ENCODE assay signal across 8 cellular contexts in the genomic region with DNA sequence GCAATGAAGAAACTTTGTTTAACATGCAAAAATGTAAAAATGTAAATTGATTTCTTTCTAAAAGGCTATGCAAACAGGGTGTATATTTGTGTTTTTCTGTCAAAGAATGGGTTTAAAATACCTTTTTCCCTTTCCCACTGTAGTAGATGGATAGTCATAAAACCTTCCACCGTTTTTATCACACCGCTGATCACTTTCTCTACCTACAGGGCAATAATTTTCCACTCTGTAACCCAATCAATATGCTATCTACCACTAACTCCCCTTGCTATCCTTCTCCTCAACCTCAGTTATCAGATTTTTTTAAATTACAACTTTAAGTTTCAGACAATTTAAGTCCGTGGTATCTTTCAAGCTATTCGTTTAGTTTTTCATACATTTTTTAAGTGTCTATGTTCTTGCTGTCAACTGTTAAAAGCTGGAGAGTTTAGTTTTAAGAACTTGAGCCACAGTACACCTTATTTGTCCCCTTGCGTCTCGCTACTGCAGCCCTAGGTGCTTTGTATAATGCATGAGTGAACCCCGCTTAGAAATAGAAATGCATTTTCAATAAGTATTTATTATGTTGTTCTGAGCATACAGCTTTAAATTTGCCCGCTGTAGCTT.
DNase-seq lines count a peak whose midpoint lies in the region; ATAC-seq lines count a peak whose summit lies in the region.

No MANE protein-coding gene starts in this region.

- intact Hi-C loops in activated CD4-positive, alpha-beta T cell treated with anti-CD3 and anti-CD28 coated beads for 36 hours (cut with DNase I, micrococcal nuclease): loop anchor here (2.0 to 10.0 kb wide), 6 partner anchors 121 to 514 kb away; no protein-coding TSS in a partner anchor
- intact Hi-C loops in activated T-helper 1 cell treated with anti-CD3 and anti-CD28 coated beads, Interleukin-12 subunit alpha, Interleukin-12 subunit beta, Interleukin-2, Interleukin-4 antibody, amounts not matched to agents 30 ng/mL and 10 ng/mL and 1 ng/mL, durations not matched to agents 14 hours and 24 hours and 36 hours (cut with micrococcal nuclease): loop anchor here (1.0 to 10.0 kb wide), 11 partner anchors 34 to 1953 kb away; a partner anchor contains a TSS

- H3K27ac ChIP-seq in temporal lobe (ENCODE audit: low read depth, low read length): peak overlapping the region; percentile 99

- CTCF ChIA-PET in activated CD4-positive, alpha-beta T cell treated with anti-CD3 and anti-CD28 coated beads for 36 hours (lab: Charles Lee): interaction anchor here (0.5 to 1.6 kb wide), 4 partner anchors 85 to 595 kb away, joined by 3 to 5 read pairs (median 4); no protein-coding TSS in a partner anchor

- no peak for ATAC-seq in activated CD4-positive, alpha-beta T cell treated with anti-CD3 and anti-CD28 coated beads for 36 hours
- no peak for ATAC-seq in GM21576 (IDR thresholded peaks at IDR 0.05; ENCODE audit: unreplicated experiment)

- no peaks in the 10 kb centered on the region for H3K36me3 Mint-ChIP-seq in activated CD4-positive, alpha-beta T cell treated with anti-CD3 and anti-CD28 coated beads for 36 hours (ENCODE audit: low read depth)
- no peaks in the 10 kb centered on the region for H3K36me3 Mint-ChIP-seq in activated T-helper 1 cell treated with anti-CD3 and anti-CD28 coated beads, Interleukin-12 subunit alpha, Interleukin-12 subunit beta, Interleukin-2, Interleukin-4 antibody, amounts not matched to agents 30 ng/mL and 10 ng/mL and 1 ng/mL, durations not matched to agents 14 hours and 24 hours and 36 hours (ENCODE audit: low read depth)

- peak overlapping the region; percentile 95 for H3K27ac Mint-ChIP-seq in activated CD4-positive, alpha-beta T cell treated with anti-CD3 and anti-CD28 coated beads for 36 hours
- H3K27ac Mint-ChIP-seq in activated T-helper 1 cell treated with anti-CD3 and anti-CD28 coated beads, Interleukin-12 subunit alpha, Interleukin-12 subunit beta, Interleukin-2, Interleukin-4 antibody, amounts not matched to agents 30 ng/mL and 10 ng/mL and 1 ng/mL, durations not matched to agents 14 hours and 24 hours and 36 hours: peak overlapping the region; percentile 83

- peak overlapping the region; percentile 80 for H3K4me3 Mint-ChIP-seq in activated CD4-positive, alpha-beta T cell treated with anti-CD3 and anti-CD28 coated beads for 36 hours
- H3K4me3 Mint-ChIP-seq in activated T-helper 1 cell treated with anti-CD3 and anti-CD28 coated beads, Interleukin-12 subunit alpha, Interleukin-12 subunit beta, Interleukin-2, Interleukin-4 antibody, amounts not matched to agents 30 ng/mL and 10 ng/mL and 1 ng/mL, durations not matched to agents 14 hours and 24 hours and 36 hours: peak overlapping the region; percentile 92

- POLR2A ChIA-PET in activated CD4-positive, alpha-beta T cell treated with anti-CD3 and anti-CD28 coated beads for 36 hours (lab: Charles Lee): interaction anchor here (0.7 kb wide), 1 partner anchor 35 kb away, joined by 3 read pairs; no protein-coding TSS in a partner anchor

- H3K9me3 Mint-ChIP-seq in activated CD4-positive, alpha-beta T cell treated with anti-CD3 and anti-CD28 coated beads for 36 hours (ENCODE audit: low read depth): no peaks in the 10 kb centered on the region
- no peaks in the 10 kb centered on the region for H3K9me3 Mint-ChIP-seq in activated T-helper 1 cell treated with anti-CD3 and anti-CD28 coated beads, Interleukin-12 subunit alpha, Interleukin-12 subunit beta, Interleukin-2, Interleukin-4 antibody, amounts not matched to agents 30 ng/mL and 10 ng/mL and 1 ng/mL, durations not matched to agents 14 hours and 24 hours and 36 hours

- DNase-seq in activated CD4-positive, alpha-beta T cell treated with anti-CD3 and anti-CD28 coated beads for 36 hours: no peak
- DNase-seq in activated CD4-positive, alpha-beta T cell treated with anti-CD3 and anti-CD28 coated beads, Interleukin-2, amount 50 U/mL, for 48 hours: no peak
- no peak for DNase-seq in activated T-helper 1 cell treated with anti-CD3 and anti-CD28 coated beads, Interleukin-12 subunit alpha, Interleukin-12 subunit beta, Interleukin-2, Interleukin-4 antibody, amounts not matched to agents 30 ng/mL and 10 ng/mL and 1 ng/mL, durations not matched to agents 14 hours and 24 hours and 36 hours (ENCODE audit: low spot score)
- DNase-seq in inferior parietal cortex (ENCODE audit: extremely low spot score) (peak; percentile 22), NCI-H69 (lab: John Stamatoyannopoulos, UW) (no peak)
- no peak for DNase-seq in stimulated activated CD8-positive, alpha-beta memory T cell treated with anti-CD3 and anti-CD28 coated beads, Interleukin-4, amount 100 ng/mL, for 48 hours

- peaks cover 2% of the 10 kb centered on the region for H3K27me3 Mint-ChIP-seq in activated CD4-positive, alpha-beta T cell treated with anti-CD3 and anti-CD28 coated beads for 36 hours
- peaks cover 8% of the 10 kb centered on the region for H3K27me3 Mint-ChIP-seq in activated T-helper 1 cell treated with anti-CD3 and anti-CD28 coated beads, Interleukin-12 subunit alpha, Interleukin-12 subunit beta, Interleukin-2, Interleukin-4 antibody, amounts not matched to agents 30 ng/mL and 10 ng/mL and 1 ng/mL, durations not matched to agents 14 hours and 24 hours and 36 hours (ENCODE audit: insufficient read depth)

- peaks cover 32% of the 10 kb centered on the region for H3K4me1 Mint-ChIP-seq in activated CD4-positive, alpha-beta T cell treated with anti-CD3 and anti-CD28 coated beads for 36 hours
- peaks cover 27% of the 10 kb centered on the region for H3K4me1 Mint-ChIP-seq in activated T-helper 1 cell treated with anti-CD3 and anti-CD28 coated beads, Interleukin-12 subunit alpha, Interleukin-12 subunit beta, Interleukin-2, Interleukin-4 antibody, amounts not matched to agents 30 ng/mL and 10 ng/mL and 1 ng/mL, durations not matched to agents 14 hours and 24 hours and 36 hours (ENCODE audit: low read depth)
